In the genomic region with DNA sequence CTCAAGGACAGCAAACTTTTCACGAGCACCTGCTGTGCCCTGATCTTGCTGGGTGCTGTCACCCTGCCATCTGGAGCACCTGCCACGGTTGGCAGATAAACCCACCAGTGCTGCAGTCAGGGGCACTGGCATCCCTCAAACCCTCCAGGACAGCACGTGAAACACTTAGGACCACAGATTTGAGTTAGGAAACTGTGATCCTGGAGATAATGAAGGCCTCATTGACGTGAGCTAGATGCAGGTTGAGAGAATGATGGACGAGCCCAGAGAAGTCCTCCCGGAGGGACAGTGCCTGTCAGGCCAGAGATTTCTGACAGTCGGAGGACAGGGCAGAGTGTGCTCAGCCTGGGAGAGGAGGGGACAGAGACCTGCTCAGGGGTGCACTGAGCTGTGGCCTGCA, we compare ENCODE assay signal across 24 cellular contexts.
"Had no signal": no experiment of that assay in that cellular context is flagged by ENCODE, and none has a peak within 500 bp of the region (broad histone marks: within the 10 kb centered on the region; RNA-seq: fewer than 3 reads in every experiment).

No MANE protein-coding gene starts in this region.

- H3K9me3 ChIP-seq: SJSA1 had no signal

- ATAC-seq: activated naive CD4-positive, alpha-beta T cell treated with anti-CD3 and anti-CD28 coated beads, Interleukin-2, amount 50 U/mL, for 72 hours; K562 had no signal

- H3K4me1 ChIP-seq: SJSA1 had no signal

- DNase-seq: activated CD4-positive, alpha-beta memory T cell treated with anti-CD3 and anti-CD28 coated beads, Interleukin-2, amount 10 ng/mL, durations not matched to agents 7 days and 5 days; activated CD4-positive, alpha-beta T cell treated with anti-CD3 and anti-CD28 coated beads for 1 hour; activated CD4-positive, alpha-beta T cell treated with anti-CD3 and anti-CD28 coated beads for 48 hours; activated CD4-positive, CD25-positive, alpha-beta regulatory T cell; activated gamma-delta T cell; activated naive CD4-positive, alpha-beta T cell treated with anti-CD3 and anti-CD28 coated beads for 36 hours; activated T-cell treated with anti-CD3 and anti-CD28 coated beads, Interleukin-2, amount 50 U/mL, for 24 hours; anterior cingulate cortex; IMR-90; NCI-H1092 treated with DMSO at 0.1 percent for 48 hours; NCI-H1417; NCI-H146; NCI-H187; NCI-H2029 treated with DMSO at 0.1 percent for 48 hours; NCI-H345; NCI-H526 treated with DMSO at 0.1 percent for 48 hours; NCI-H774; NK-92 treated with Interleukin-12 subunit alpha and Interleukin-12 subunit beta, amount 100 ng/mL, for 24 hours; SHP77 treated with DMSO at 0.1 percent for 48 hours; T1000; WERI-Rb-1 had no signal

- H3K27ac ChIP-seq: SJSA1, WERI-Rb-1 had no signal

- H3K36me3 ChIP-seq: SJSA1, WERI-Rb-1 had no signal

- H3K4me3 ChIP-seq: K562, SJSA1 had no signal
